ENCODE assay signal across 9 cellular contexts in genomic region chr10:7417103-7417623, GRCh38. TPM values are rescaled to one million over a fixed set of nuclear protein-coding genes. Genes with fewer than 3 reads are reported as not detected.
DNase-seq lines count a peak whose midpoint lies in the region; ATAC-seq and TF ChIP-seq lines count a peak whose summit lies in the region.
"Had no signal": no experiment of that assay in that cellular context is flagged by ENCODE, and none has a peak within 500 bp of the region (broad histone marks: within the 10 kb centered on the region; RNA-seq: fewer than 3 reads in every experiment).

No MANE protein-coding gene starts in this region.

- H3K9me3 ChIP-seq in HEK293 (ENCODE audit: control insufficient read depth, insufficient read depth, low read depth, low read length): no peaks in the 10 kb centered on the region
- H3K9me3 ChIP-seq in ascending aorta: no peaks in the 10 kb centered on the region

- CTCF ChIA-PET in BJ (lab: Yijun Ruan, JAX): interaction anchor here (0.5 to 2.9 kb wide), 6 partner anchors 119 to 748 kb away, joined by 3 to 24 read pairs (median 3); no protein-coding TSS in a partner anchor
- CTCF ChIA-PET in HEK293 (lab: Yijun Ruan, JAX): interaction anchor here (0.6 to 2.5 kb wide), 21 partner anchors 9 to 998 kb away, joined by 3 to 18 read pairs (median 3); no protein-coding TSS in a partner anchor

- DNase-seq in BJ (ENCODE audit: low read depth) (no peak), astrocyte of the hippocampus (ENCODE audit: low read depth, low spot score) (peak; percentile 61), medulla oblongata (ENCODE audit: extremely low spot score) (peak; percentile 69), ureter (ENCODE audit: low spot score) (no peak), ascending aorta (ENCODE audit: low spot score in 2 of 2) (no peak)

- no peaks in the 10 kb centered on the region; the same call in 1 of the 2 replicates for H3K4me1 ChIP-seq in HEK293 (ENCODE audit: control insufficient read depth, insufficient read depth, low read length)
- no peaks in the 10 kb centered on the region for H3K4me1 ChIP-seq in ascending aorta

- POLR2A ChIA-PET in BJ (lab: Charles Lee): interaction anchor here (0.7 kb wide), 1 partner anchor 536 kb away, joined by 3 read pairs; no protein-coding TSS in a partner anchor
- POLR2A ChIA-PET in HEK293 (lab: Yijun Ruan, JAX): no interaction called here

- H3K27ac ChIP-seq in HEK293 (ENCODE audit: extremely low read depth, low read depth, low read length) (no peak overlapping the region), ascending aorta (no peak overlapping the region)
- H3K27ac ChIP-seq: epithelial cell of prostate had no signal

- H3K36me3 ChIP-seq in BJ (ENCODE audit: control insufficient read depth, insufficient read depth, low read length) (no peaks in the 10 kb centered on the region), HEK293 (ENCODE audit: control insufficient read depth in 2 of 2, insufficient read depth in 1 of 2, low read length in 2 of 2) (no peaks in the 10 kb centered on the region), ascending aorta (no peaks in the 10 kb centered on the region)

- H3K4me3 ChIP-seq in BJ (ENCODE audit: low read depth, low read length): no peak overlapping the region
- no peak overlapping the region for H3K4me3 ChIP-seq in HEK293 (ENCODE audit: low read depth, low read length)
- no peak overlapping the region for H3K4me3 ChIP-seq in ascending aorta

- ATAC-seq in HG03442 (IDR thresholded peaks at IDR 0.05; ENCODE audit: unreplicated experiment): no peak
- ATAC-seq in HG03045 (IDR thresholded peaks at IDR 0.05; ENCODE audit: unreplicated experiment): no peak

- intact Hi-C loops in ascending aorta (cut with DNase I): no loop called here

- TF ChIP-seq CTCF in BJ (IDR thresholded peaks at IDR 0.05; ENCODE audit: insufficient read depth, low read depth, low read length): peak; percentile 35; the same call in 1 of the 2 replicates
- TF ChIP-seq CTCF in HEK293 (tag by site-specific recombination; IDR thresholded peaks at IDR 0.05): no peak
- peak in 1 of 3 experiments; percentile 39 for TF ChIP-seq CTCF in ascending aorta (IDR thresholded peaks at IDR 0.05)

- peaks cover 10% of the 10 kb centered on the region for H3K27me3 ChIP-seq in BJ (ENCODE audit: control insufficient read depth, insufficient read depth, low read length)
- no peaks in the 10 kb centered on the region for H3K27me3 ChIP-seq in ascending aorta

TF ChIP-seq in HEK293, 187 proteins besides CTCF, POLR2A, EP300 and RAD21 (continues in another document):
- TF ChIP-seq ZSCAN30 (tag by site-specific recombination; IDR thresholded peaks at IDR 0.05) (0 out of 2 replicates have a peak, but pooled peaks have one; percentile 53), ZNF274 (IDR thresholded peaks at IDR 0.05; ENCODE audit: low read length) (no peak), ZNF274 (tag by site-specific recombination; IDR thresholded peaks at IDR 0.05; ENCODE audit: borderline replicate concordance) (no peak), YY1 (tag by site-specific recombination; IDR thresholded peaks at IDR 0.05) (no peak), KLF7 (tag by site-specific recombination; IDR thresholded peaks at IDR 0.05; ENCODE audit: borderline replicate concordance) (no peak), EGR2 (tag by site-specific recombination; IDR thresholded peaks at IDR 0.05; ENCODE audit: low read depth) (no peak), ZNF362 (tag by site-specific recombination; IDR thresholded peaks at IDR 0.05) (peak; percentile 58; the same call in 1 of the 2 replicates), GFI1B (tag by site-specific recombination; IDR thresholded peaks at IDR 0.05) (no peak), ZNF214 (tag by site-specific recombination; IDR thresholded peaks at IDR 0.05; ENCODE audit: borderline replicate concordance) (no peak), ZSCAN16 (tag by site-specific recombination; IDR thresholded peaks at IDR 0.05) (no peak), HIC1 (tag by site-specific recombination; IDR thresholded peaks at IDR 0.05) (no peak), PRDM6 (tag by site-specific recombination; IDR thresholded peaks at IDR 0.05) (peak; percentile 14; the same call in 1 of the 2 replicates), ZNF510 (tag by site-specific recombination; IDR thresholded peaks at IDR 0.05; ENCODE audit: insufficient replicate concordance) (no peak), ZNF626 (tag by site-specific recombination; IDR thresholded peaks at IDR 0.05) (no peak), ZSCAN23 (tag by site-specific recombination; IDR thresholded peaks at IDR 0.05) (no peak), OSR2 (tag by site-specific recombination; IDR thresholded peaks at IDR 0.05) (no peak), ZNF654 (tag by site-specific recombination; IDR thresholded peaks at IDR 0.05; ENCODE audit: low read depth) (peak; percentile 93), ZNF768 (tag by site-specific recombination; IDR thresholded peaks at IDR 0.05) (no peak), ZNF341 (tag by site-specific recombination; IDR thresholded peaks at IDR 0.05; ENCODE audit: low read depth) (no peak), ELK4 (IDR thresholded peaks at IDR 0.05; ENCODE audit: borderline replicate concordance, low read depth, low read length) (no peak)

RNA-seq across cellular contexts. Expression of gene SFMBT2, which starts 6.3 kb away (rescaled TPM):
- polyA plus RNA-seq in BJ (2011; rRNA removed): 0.06 TPM in 2 replicates
- polyA minus RNA-seq in BJ (2011; rRNA and poly(A)+ RNA removed): 0.10 and 0.14 TPM in 2 replicates
- total RNA-seq in ureter: 20.3 TPM
- total RNA-seq in ascending aorta: 2.2 TPM

Comparison
In these comparisons a context has a peak if more than half of its experiments do, and no peak if none do; other contexts are left out.
1. DNase-seq: peak in astrocyte of the hippocampus (single experiment) and medulla oblongata (single experiment); none in BJ (single experiment), ureter (single experiment) and ascending aorta (0 of 2).